Comparison of ENCODE assay signal across 17 cellular contexts in genomic region chr20:56689318-56689717, GRCh38.
A peak's percentile ranks its signal among the peaks of the same experiment; 100 is the strongest.
DNase-seq lines count a peak whose midpoint lies in the region; ATAC-seq, FAIRE-seq and TF ChIP-seq lines count a peak whose summit lies in the region.
"Had no signal": no experiment of that assay in that cellular context is flagged by ENCODE, and none has a peak within 500 bp of the region (broad histone marks: within the 10 kb centered on the region; RNA-seq: fewer than 3 reads in every experiment).

No MANE protein-coding gene starts in this region.

- H3K27ac Mint-ChIP-seq in MCF 10A (ENCODE audit: low read depth, unreplicated experiment) = peak overlapping the region; percentile 72
- H3K27ac Mint-ChIP-seq in activated T-cell treated with anti-CD3 and anti-CD28 coated beads, Interleukin-2, amount 50 U/mL, for 24 hours = no peak overlapping the region
- no peak overlapping the region for H3K27ac Mint-ChIP-seq in activated CD4-positive, alpha-beta T cell treated with anti-CD3 and anti-CD28 coated beads for 36 hours
- H3K27ac Mint-ChIP-seq: effector memory CD8-positive, alpha-beta T cell; memory B cell had no signal

- H3K27me3 Mint-ChIP-seq in MCF 10A (ENCODE audit: insufficient read depth, unreplicated experiment) = no peaks in the 10 kb centered on the region
- H3K27me3 Mint-ChIP-seq in activated T-cell treated with anti-CD3 and anti-CD28 coated beads, Interleukin-2, amount 50 U/mL, for 24 hours = peaks cover 5% of the 10 kb centered on the region
- H3K27me3 Mint-ChIP-seq in activated CD4-positive, alpha-beta T cell treated with anti-CD3 and anti-CD28 coated beads for 36 hours = peaks cover 2% of the 10 kb centered on the region

- no peak for ATAC-seq in HG02840 (IDR thresholded peaks at IDR 0.05; ENCODE audit: low FRiP score, unreplicated experiment)
- no peak for ATAC-seq in activated CD4-positive, alpha-beta T cell treated with anti-CD3 and anti-CD28 coated beads for 36 hours
- ATAC-seq: effector memory CD8-positive, alpha-beta T cell had no signal

- POLR2A ChIA-PET in A673 (lab: Charles Lee; ENCODE audit: low non-redundant PET) = no interaction called here
- POLR2A ChIA-PET in HEK293 (lab: Yijun Ruan, JAX) = interaction anchor here (0.6 kb wide), 1 partner anchor 79 kb away, joined by 5 read pairs; no protein-coding TSS in a partner anchor
- POLR2A ChIA-PET in MCF 10A (lab: Yijun Ruan, JAX) = interaction anchor here (0.6 to 3.4 kb wide), 12 partner anchors 9 to 371 kb away, joined by 3 to 28 read pairs (median 3); partner anchors contain the start of gene TFAP2C
- POLR2A ChIA-PET in activated CD4-positive, alpha-beta T cell treated with anti-CD3 and anti-CD28 coated beads for 36 hours (lab: Charles Lee) = interaction anchor here (0.6 kb wide), 1 partner anchor 260 kb away, joined by 3 read pairs; no protein-coding TSS in a partner anchor

- peak overlapping the region; percentile 33 for H3K4me3 Mint-ChIP-seq in MCF 10A (ENCODE audit: unreplicated experiment)
- no peak overlapping the region for H3K4me3 Mint-ChIP-seq in activated T-cell treated with anti-CD3 and anti-CD28 coated beads, Interleukin-2, amount 50 U/mL, for 24 hours
- H3K4me3 Mint-ChIP-seq in activated CD4-positive, alpha-beta T cell treated with anti-CD3 and anti-CD28 coated beads for 36 hours = no peak overlapping the region
- H3K4me3 Mint-ChIP-seq: effector memory CD8-positive, alpha-beta T cell; memory B cell had no signal

- intact Hi-C loops in A673 (cut with micrococcal nuclease; ENCODE audit: unreplicated experiment) (no loop called here), MCF 10A (cut with micrococcal nuclease) (loop anchor here (2.0 kb wide), 1 partner anchor 99 kb away; no protein-coding TSS in a partner anchor)
- intact Hi-C loops in activated CD4-positive, alpha-beta T cell treated with anti-CD3 and anti-CD28 coated beads for 36 hours (cut with DNase I, micrococcal nuclease) = no loop called here

- H3K9me3 ChIP-seq in A673 (ENCODE audit: low read depth, low read length, poor library complexity, severe bottlenecking) (no peaks in the 10 kb centered on the region), HEK293 (ENCODE audit: control insufficient read depth, insufficient read depth, low read depth, low read length) (no peaks in the 10 kb centered on the region), keratinocyte (ENCODE audit: control insufficient read depth, low read depth, low read length) (no peaks in the 10 kb centered on the region)
- H3K9me3 ChIP-seq: ascending aorta had no signal

- H3K79me2 ChIP-seq in keratinocyte (ENCODE audit: control insufficient read depth, insufficient read depth, low read length) = no peaks in the 10 kb centered on the region

- CTCF ChIA-PET in A673 (lab: Charles Lee) (no interaction called here), HEK293 (lab: Yijun Ruan, JAX) (interaction anchor here (0.8 kb wide), 1 partner anchor 285 kb away, joined by 3 read pairs; no protein-coding TSS in a partner anchor), MCF 10A (lab: Yijun Ruan, JAX) (interaction anchor here (0.6 to 2.6 kb wide), 14 partner anchors 11 to 357 kb away, joined by 3 to 11 read pairs (median 4); no protein-coding TSS in a partner anchor)
- CTCF ChIA-PET in activated CD4-positive, alpha-beta T cell treated with anti-CD3 and anti-CD28 coated beads for 36 hours (lab: Charles Lee) = interaction anchor here (0.6 to 0.7 kb wide), 2 partner anchors 139 to 140 kb away, joined by 3 to 4 read pairs; no protein-coding TSS in a partner anchor

- peaks cover 19% of the 10 kb centered on the region for H3K4me1 Mint-ChIP-seq in MCF 10A (ENCODE audit: insufficient read depth, unreplicated experiment)
- H3K4me1 Mint-ChIP-seq in activated T-cell treated with anti-CD3 and anti-CD28 coated beads, Interleukin-2, amount 50 U/mL, for 24 hours (ENCODE audit: low read depth) = no peaks in the 10 kb centered on the region
- no peaks in the 10 kb centered on the region for H3K4me1 Mint-ChIP-seq in activated CD4-positive, alpha-beta T cell treated with anti-CD3 and anti-CD28 coated beads for 36 hours
- H3K4me1 Mint-ChIP-seq: memory B cell had no signal

- H3K4me3 ChIP-seq in A673 (ENCODE audit: low read depth, low read length, poor library complexity, severe bottlenecking) (no peak overlapping the region), HEK293 (ENCODE audit: low read depth, low read length) (no peak overlapping the region), keratinocyte (ENCODE audit: control insufficient read depth in 2 of 3, extremely low read depth in 1 of 3, insufficient read depth in 2 of 3, low read depth in 1 of 3, low read length in 3 of 3) (peak overlapping the region in 1 of 3 experiments; percentile 39)
- H3K4me3 ChIP-seq: ascending aorta had no signal

- peak overlapping the region; percentile 17 for H2AFZ ChIP-seq in keratinocyte (ENCODE audit: control insufficient read depth, low read length)

- BruUV-seq in A673 (replicated peaks; lab: Mats Ljungman, UMichigan) (no TSS peak), MCF 10A (replicated peaks; lab: Mats Ljungman, UMichigan) (no TSS peak)

- no peaks in the 10 kb centered on the region for H4K20me1 ChIP-seq in keratinocyte (ENCODE audit: control insufficient read depth, extremely low read depth, insufficient read depth, low read length)

- H3K4me2 ChIP-seq in keratinocyte (ENCODE audit: control insufficient read depth, extremely low read depth, insufficient read depth, low read depth, low read length) = peak overlapping the region; percentile 76

- H3K27me3 ChIP-seq in A673 (replicated peaks; ENCODE audit: insufficient read depth, low read depth, low read length, poor library complexity) (no peaks in the 10 kb centered on the region), keratinocyte (ENCODE audit: control insufficient read depth, extremely low read depth, insufficient read depth, low read length) (no peaks in the 10 kb centered on the region)
- H3K27me3 ChIP-seq: ascending aorta had no signal

- H3K4me1 ChIP-seq in A673 (ENCODE audit: insufficient read depth, low read length, poor library complexity, severe bottlenecking) (no peaks in the 10 kb centered on the region), HEK293 (ENCODE audit: control insufficient read depth, insufficient read depth, low read length) (no peaks in the 10 kb centered on the region), keratinocyte (ENCODE audit: control insufficient read depth, extremely low read depth, insufficient read depth, low read length) (peaks cover 43% of the 10 kb centered on the region)
- H3K4me1 ChIP-seq: ascending aorta had no signal

- no peak for TF ChIP-seq CTCF in A673 (conservative IDR thresholded peaks at IDR 0.05; ENCODE audit: low read depth, low read length)
- no peak for TF ChIP-seq CTCF in HEK293 (tag by site-specific recombination; IDR thresholded peaks at IDR 0.05)
- TF ChIP-seq CTCF in MCF 10A (IDR thresholded peaks at IDR 0.05; ENCODE audit: unreplicated experiment) = no peak
- TF ChIP-seq CTCF in keratinocyte (optimal IDR thresholded peaks at IDR 0.05 in 1 of 3, IDR thresholded peaks at IDR 0.05 in 1 of 3, conservative IDR thresholded peaks at IDR 0.05 in 1 of 3; ENCODE audit: extremely low read depth in 1 of 3, insufficient read depth in 2 of 3, low read length in 3 of 3) = no peak

- H3K36me3 Mint-ChIP-seq in MCF 10A (ENCODE audit: insufficient read depth, unreplicated experiment) = no peaks in the 10 kb centered on the region
- no peaks in the 10 kb centered on the region for H3K36me3 Mint-ChIP-seq in activated T-cell treated with anti-CD3 and anti-CD28 coated beads, Interleukin-2, amount 50 U/mL, for 24 hours (ENCODE audit: low read depth)
- no peaks in the 10 kb centered on the region for H3K36me3 Mint-ChIP-seq in activated CD4-positive, alpha-beta T cell treated with anti-CD3 and anti-CD28 coated beads for 36 hours (ENCODE audit: low read depth)
- H3K36me3 Mint-ChIP-seq: memory B cell had no signal

- DNase-seq in A673 (ENCODE audit: low spot score) (peak; percentile 18), MCF 10A (ENCODE audit: unreplicated experiment) (peak; percentile 96), keratinocyte (ENCODE audit: low read depth, low spot score) (peak; percentile 91)
- no peak for DNase-seq in activated CD4-positive, alpha-beta T cell treated with anti-CD3 and anti-CD28 coated beads for 48 hours
- DNase-seq in activated T-cell treated with anti-CD3 and anti-CD28 coated beads, Interleukin-2, amount 50 U/mL, for 24 hours = no peak
- no peak for DNase-seq in activated CD4-positive, alpha-beta T cell treated with anti-CD3 and anti-CD28 coated beads for 36 hours
- DNase-seq: activated T-cell treated with anti-CD3 and anti-CD28 coated beads, Interleukin-2, amount 50 U/mL, for 48 hours; effector memory CD8-positive, alpha-beta T cell; hippocampal formation; IMR-90; NCI-H146; NCI-H774 had no signal

- no peaks in the 10 kb centered on the region for H3K36me3 ChIP-seq in A673 (ENCODE audit: insufficient read depth, low read length, poor library complexity, severe bottlenecking)
- no peaks in the 10 kb centered on the region for H3K36me3 ChIP-seq in HEK293 (ENCODE audit: control insufficient read depth in 2 of 2, insufficient read depth in 1 of 2, low read length in 2 of 2)
- no peaks in the 10 kb centered on the region for H3K36me3 ChIP-seq in keratinocyte (ENCODE audit: control insufficient read depth in 2 of 2, extremely low read depth in 1 of 2, insufficient read depth in 2 of 2, low read length in 2 of 2)
- H3K36me3 ChIP-seq: ascending aorta had no signal

- H3K27ac ChIP-seq in A673 (ENCODE audit: low read depth, low read length, poor library complexity, severe bottlenecking) (no peak overlapping the region), HEK293 (ENCODE audit: extremely low read depth, low read depth, low read length) (no peak overlapping the region), keratinocyte (ENCODE audit: control insufficient read depth, insufficient read depth, low read length) (peak overlapping the region; percentile 82)
- H3K27ac ChIP-seq: ascending aorta had no signal

- no peaks in the 10 kb centered on the region for H3K9me3 Mint-ChIP-seq in MCF 10A (ENCODE audit: unreplicated experiment)
- H3K9me3 Mint-ChIP-seq in activated T-cell treated with anti-CD3 and anti-CD28 coated beads, Interleukin-2, amount 50 U/mL, for 24 hours = no peaks in the 10 kb centered on the region
- H3K9me3 Mint-ChIP-seq in activated CD4-positive, alpha-beta T cell treated with anti-CD3 and anti-CD28 coated beads for 36 hours (ENCODE audit: low read depth) = no peaks in the 10 kb centered on the region
- H3K9me3 Mint-ChIP-seq: effector memory CD8-positive, alpha-beta T cell had no signal

- peak overlapping the region; percentile 63 for H3K9ac ChIP-seq in keratinocyte (ENCODE audit: control insufficient read depth, extremely low read depth, insufficient read depth, low read length)

- no peak for FAIRE-seq in keratinocyte (lab: Jason Lieb, UNC)
- FAIRE-seq: GM12892 had no signal

- no peaks in the 10 kb centered on the region for H3K9me1 ChIP-seq in keratinocyte (ENCODE audit: control insufficient read depth, extremely low read depth, insufficient read depth, low read length)

- dilution Hi-C loops in keratinocyte (cut with MboI; ENCODE audit: extremely low pct_ligation_motif_present, low sequenced_read_pairs) = no loop called here

TF ChIP-seq in HEK293, 187 proteins besides CTCF, POLR2A, EP300 and RAD21:
- TF ChIP-seq EGR2 (tag by site-specific recombination; IDR thresholded peaks at IDR 0.05; ENCODE audit: low read depth) (peak; percentile 51; the same call in 1 of the 2 replicates), ZFHX2 (tag by site-specific recombination; conservative IDR thresholded peaks at IDR 0.05) (peak; percentile 21; the same call in 1 of the 2 replicates), ZNF544 (tag by site-specific recombination; IDR thresholded peaks at IDR 0.05) (no peak)

Comparison
In these comparisons a context has a peak if more than half of its experiments do, and no peak if none do; other contexts are left out.
1. DNase-seq: peak in A673 (single experiment), MCF 10A (single experiment) and keratinocyte (single experiment); none in activated CD4-positive, alpha-beta T cell treated with anti-CD3 and anti-CD28 coated beads for 48 hours (single experiment), activated T-cell treated with anti-CD3 and anti-CD28 coated beads, Interleukin-2, amount 50 U/mL, for 24 hours (single experiment) and activated CD4-positive, alpha-beta T cell treated with anti-CD3 and anti-CD28 coated beads for 36 hours (single experiment).